ENCODE assay signal across 8 cellular contexts in genomic region chr22:50498322-50498861, GRCh38. TPM values are rescaled to one million over a fixed set of nuclear protein-coding genes. Genes with fewer than 3 reads are reported as not detected.
DNase-seq lines count a peak whose midpoint lies in the region; ATAC-seq, FAIRE-seq and TF ChIP-seq lines count a peak whose summit lies in the region.

No MANE protein-coding gene starts in this region.

- H4K91ac ChIP-seq in neuronal stem cell (ENCODE audit: low read depth, low read length, poor library complexity), result no peak overlapping the region

- peak; percentile 75 for TF ChIP-seq CTCF in fibroblast of villous mesenchyme (IDR thresholded peaks at IDR 0.05; ENCODE audit: insufficient read depth, low read depth, low read length)
- peak; percentile 45 to 67 (median 57) for TF ChIP-seq CTCF in upper lobe of left lung (IDR thresholded peaks at IDR 0.05)

- no peak overlapping the region for H3K4ac ChIP-seq in neuronal stem cell (ENCODE audit: low read length)

- no peak overlapping the region for H2BK15ac ChIP-seq in neuronal stem cell (ENCODE audit: low read length)

- FAIRE-seq in RCC 7860 (lab: Jason Lieb, UNC), result no peak

- H3K27me3 Mint-ChIP-seq in activated T-helper 1 cell treated with anti-CD3 and anti-CD28 coated beads, Interleukin-12 subunit alpha, Interleukin-12 subunit beta, Interleukin-2, Interleukin-4 antibody, amounts not matched to agents 30 ng/mL and 10 ng/mL and 1 ng/mL, durations not matched to agents 14 hours and 24 hours and 36 hours (ENCODE audit: insufficient read depth), result peaks cover 10% of the 10 kb centered on the region

- peak overlapping the region; percentile 52 for H2AFZ ChIP-seq in neuronal stem cell (ENCODE audit: low read length)

- H2BK12ac ChIP-seq in neuronal stem cell (ENCODE audit: low read length), result no peak overlapping the region

- no peaks in the 10 kb centered on the region for H3K79me1 ChIP-seq in neuronal stem cell (ENCODE audit: low read depth, low read length)

- no peak overlapping the region for H3K4me2 ChIP-seq in neuronal stem cell (ENCODE audit: insufficient read depth, low read length, poor library complexity, severe bottlenecking)

- no peak for TF ChIP-seq EP300 in upper lobe of left lung (IDR thresholded peaks at IDR 0.05)

- intact Hi-C loops in activated T-helper 1 cell treated with anti-CD3 and anti-CD28 coated beads, Interleukin-12 subunit alpha, Interleukin-12 subunit beta, Interleukin-2, Interleukin-4 antibody, amounts not matched to agents 30 ng/mL and 10 ng/mL and 1 ng/mL, durations not matched to agents 14 hours and 24 hours and 36 hours (cut with micrococcal nuclease), result loop anchor here (2.0 to 5.0 kb wide), 3 partner anchors 42 to 350 kb away; no protein-coding TSS in a partner anchor

- no peaks in the 10 kb centered on the region for H3K36me3 Mint-ChIP-seq in activated T-helper 1 cell treated with anti-CD3 and anti-CD28 coated beads, Interleukin-12 subunit alpha, Interleukin-12 subunit beta, Interleukin-2, Interleukin-4 antibody, amounts not matched to agents 30 ng/mL and 10 ng/mL and 1 ng/mL, durations not matched to agents 14 hours and 24 hours and 36 hours (ENCODE audit: low read depth)

- no peak overlapping the region for H3K18ac ChIP-seq in neuronal stem cell (ENCODE audit: low read length)

- WGBS in neuronal stem cell (ENCODE audit: extremely low coverage in 2 of 2, insufficient read length in 2 of 2, insufficient replicate concordance in 1 of 2), 2 donors, result no CpG with 5 or more reads among the region's 13 CpGs
- WGBS in upper lobe of left lung, 2 donors, result 21 to 32% methylated on average over 8 to 13 of the region's 13 CpGs

- no peak overlapping the region for H2BK120ac ChIP-seq in neuronal stem cell (ENCODE audit: low read depth, low read length)

- no peak overlapping the region for H3K4me3 Mint-ChIP-seq in activated T-helper 1 cell treated with anti-CD3 and anti-CD28 coated beads, Interleukin-12 subunit alpha, Interleukin-12 subunit beta, Interleukin-2, Interleukin-4 antibody, amounts not matched to agents 30 ng/mL and 10 ng/mL and 1 ng/mL, durations not matched to agents 14 hours and 24 hours and 36 hours

- H3K36me3 ChIP-seq in neuronal stem cell (replicated peaks in 1 of 2; ENCODE audit: control insufficient read depth in 2 of 2, insufficient read depth in 2 of 2, low read length in 2 of 2) (peaks cover 4 to 13% of the 10 kb centered on the region in 2 donors), upper lobe of left lung (peaks cover 7 to 12% (median 10%) of the 10 kb centered on the region in 4 donors)

- H3K27me3 ChIP-seq in neuronal stem cell (ENCODE audit: control insufficient read depth in 3 of 3, insufficient read depth in 3 of 3, low read depth in 1 of 3, low read length in 3 of 3), result no peaks in the 10 kb centered on the region
- H3K27me3 ChIP-seq in upper lobe of left lung, result no peaks in the 10 kb centered on the region

- peaks cover 10% of the 10 kb centered on the region for H3K4me1 Mint-ChIP-seq in activated T-helper 1 cell treated with anti-CD3 and anti-CD28 coated beads, Interleukin-12 subunit alpha, Interleukin-12 subunit beta, Interleukin-2, Interleukin-4 antibody, amounts not matched to agents 30 ng/mL and 10 ng/mL and 1 ng/mL, durations not matched to agents 14 hours and 24 hours and 36 hours (ENCODE audit: low read depth)

- H2BK5ac ChIP-seq in neuronal stem cell (ENCODE audit: low read length), result no peak overlapping the region

- H4K8ac ChIP-seq in neuronal stem cell (ENCODE audit: low read depth, low read length), result no peak overlapping the region

- H3K4me1 ChIP-seq in neuronal stem cell (ENCODE audit: control insufficient read depth in 2 of 2, insufficient read depth in 1 of 2, low read depth in 1 of 2, low read length in 2 of 2), result no peaks in the 10 kb centered on the region
- peaks cover 3 to 8% (median 5%) of the 10 kb centered on the region in 4 donors for H3K4me1 ChIP-seq in upper lobe of left lung

- H3K27ac ChIP-seq in neuronal stem cell (replicated peaks; ENCODE audit: low read length), result no peak overlapping the region
- H3K27ac ChIP-seq in upper lobe of left lung, result no peak overlapping the region

- H3K14ac ChIP-seq in neuronal stem cell (ENCODE audit: low read length), result no peak overlapping the region

- H3K9me3 ChIP-seq in neuronal stem cell (replicated peaks in 1 of 2; ENCODE audit: control insufficient read depth in 2 of 2, insufficient read depth in 1 of 2, low read depth in 1 of 2, low read length in 2 of 2) (no peaks in the 10 kb centered on the region), upper lobe of left lung (no peaks in the 10 kb centered on the region)

- no peak overlapping the region for H3K27ac Mint-ChIP-seq in activated T-helper 1 cell treated with anti-CD3 and anti-CD28 coated beads, Interleukin-12 subunit alpha, Interleukin-12 subunit beta, Interleukin-2, Interleukin-4 antibody, amounts not matched to agents 30 ng/mL and 10 ng/mL and 1 ng/mL, durations not matched to agents 14 hours and 24 hours and 36 hours

- TF ChIP-seq POLR2A in upper lobe of left lung (IDR thresholded peaks at IDR 0.05), result no peak

- H3K4me3 ChIP-seq in fibroblast of villous mesenchyme (ENCODE audit: low read depth, low read length), result no peak overlapping the region
- H3K4me3 ChIP-seq in neuronal stem cell (ENCODE audit: low read length in 2 of 2), result no peak overlapping the region
- no peak overlapping the region for H3K4me3 ChIP-seq in upper lobe of left lung

- no peaks in the 10 kb centered on the region for H3K9me3 Mint-ChIP-seq in activated T-helper 1 cell treated with anti-CD3 and anti-CD28 coated beads, Interleukin-12 subunit alpha, Interleukin-12 subunit beta, Interleukin-2, Interleukin-4 antibody, amounts not matched to agents 30 ng/mL and 10 ng/mL and 1 ng/mL, durations not matched to agents 14 hours and 24 hours and 36 hours

- DNase-seq in COR-L47 (lab: John Stamatoyannopoulos, UW), result peak; percentile 75
- peak; percentile 90 for DNase-seq in HuH-7.5 (ENCODE audit: low spot score)
- peak; percentile 58 for DNase-seq in RCC 7860 (ENCODE audit: low spot score)
- peak; percentile 61 for DNase-seq in activated T-helper 1 cell treated with anti-CD3 and anti-CD28 coated beads, Interleukin-12 subunit alpha, Interleukin-12 subunit beta, Interleukin-2, Interleukin-4 antibody, amounts not matched to agents 30 ng/mL and 10 ng/mL and 1 ng/mL, durations not matched to agents 14 hours and 24 hours and 36 hours (ENCODE audit: low spot score)
- peak; percentile 63 for DNase-seq in fibroblast of villous mesenchyme (ENCODE audit: low read depth)
- DNase-seq in neuronal stem cell (ENCODE audit: low spot score), result peak; percentile 59
- peak in 1 of 2 donors; percentile 75 for DNase-seq in upper lobe of left lung
- no peak for DNase-seq in cortex of kidney (lab: John Stamatoyannopoulos, UW)

- peak; percentile 86 for ATAC-seq in upper lobe of left lung (ENCODE audit: low FRiP score in 2 of 2)

- no peak overlapping the region for H3K23ac ChIP-seq in neuronal stem cell (ENCODE audit: low read depth, low read length, poor library complexity)

- no peak overlapping the region for H2AK5ac ChIP-seq in neuronal stem cell (ENCODE audit: low read depth, low read length)

- no peak overlapping the region for H3K9ac ChIP-seq in neuronal stem cell (ENCODE audit: low read depth, low read length, poor library complexity)

RNA-seq across cellular contexts. Expression of gene LMF2, which starts 9.1 kb away (rescaled TPM):
- total RNA-seq in activated T-helper 1 cell treated with anti-CD3 and anti-CD28 coated beads, Interleukin-12 subunit alpha, Interleukin-12 subunit beta, Interleukin-2, Interleukin-4 antibody, amounts not matched to agents 30 ng/mL and 10 ng/mL and 1 ng/mL, durations not matched to agents 14 hours and 24 hours and 36 hours, result 79.5 and 81.2 TPM in 2 replicates
- total RNA-seq in fibroblast of villous mesenchyme (50.1 and 52.5 TPM in 2 replicates), upper lobe of left lung (10 to 100 TPM; 36.0 to 87.4 (median 77.4) TPM)
- polyA plus RNA-seq in neuronal stem cell (2013, experiment 1 of 2), result 29.8 TPM
- polyA plus RNA-seq in neuronal stem cell (2013, experiment 2 of 2), result 30.2 TPM

RNA-seq across cellular contexts. Expression of gene NCAPH2, which starts 9.6 kb away (rescaled TPM):
- total RNA-seq in activated T-helper 1 cell treated with anti-CD3 and anti-CD28 coated beads, Interleukin-12 subunit alpha, Interleukin-12 subunit beta, Interleukin-2, Interleukin-4 antibody, amounts not matched to agents 30 ng/mL and 10 ng/mL and 1 ng/mL, durations not matched to agents 14 hours and 24 hours and 36 hours, result 133 and 134 TPM in 2 replicates
- total RNA-seq in fibroblast of villous mesenchyme, result 27.2 and 35.4 TPM in 2 replicates
- 29.6 TPM for polyA plus RNA-seq in neuronal stem cell (2013, experiment 1 of 2)
- 27.7 TPM for polyA plus RNA-seq in neuronal stem cell (2013, experiment 2 of 2)
- 100 to 1,000 TPM in 1 of 6 donors, 10 to 100 TPM in 5; 55.4 to 104 (median 62.2) TPM for total RNA-seq in upper lobe of left lung

RNA-seq across cellular contexts. Expression of gene MIOX, which starts 11.7 kb away (rescaled TPM):
- total RNA-seq in activated T-helper 1 cell treated with anti-CD3 and anti-CD28 coated beads, Interleukin-12 subunit alpha, Interleukin-12 subunit beta, Interleukin-2, Interleukin-4 antibody, amounts not matched to agents 30 ng/mL and 10 ng/mL and 1 ng/mL, durations not matched to agents 14 hours and 24 hours and 36 hours, result 0.29 TPM in 1 of 2 replicates, not detected in the other
- 0.32 TPM in 1 of 2 replicates, not detected in the other for total RNA-seq in fibroblast of villous mesenchyme
- 0.33 TPM for polyA plus RNA-seq in neuronal stem cell (2013, experiment 1 of 2)
- 0.26 TPM for polyA plus RNA-seq in neuronal stem cell (2013, experiment 2 of 2)
- not detected for total RNA-seq in upper lobe of left lung

RNA-seq across cellular contexts. Expression of gene ADM2, which starts 17.0 kb away (rescaled TPM):
- total RNA-seq in activated T-helper 1 cell treated with anti-CD3 and anti-CD28 coated beads, Interleukin-12 subunit alpha, Interleukin-12 subunit beta, Interleukin-2, Interleukin-4 antibody, amounts not matched to agents 30 ng/mL and 10 ng/mL and 1 ng/mL, durations not matched to agents 14 hours and 24 hours and 36 hours, result 4.2 and 4.9 TPM in 2 replicates
- total RNA-seq in fibroblast of villous mesenchyme (2.6 and 5.8 TPM in 2 replicates), upper lobe of left lung (1 to 10 TPM in 4 of 6 donors, under 1 TPM in 2; 0.30 to 3.1 (median 1.6) TPM)
- polyA plus RNA-seq in neuronal stem cell (2013, experiment 1 of 2), result 2.4 TPM
- 2.2 TPM for polyA plus RNA-seq in neuronal stem cell (2013, experiment 2 of 2)

RNA-seq across cellular contexts. Expression of gene SBF1, which starts 23.6 kb away (rescaled TPM):
- total RNA-seq in activated T-helper 1 cell treated with anti-CD3 and anti-CD28 coated beads, Interleukin-12 subunit alpha, Interleukin-12 subunit beta, Interleukin-2, Interleukin-4 antibody, amounts not matched to agents 30 ng/mL and 10 ng/mL and 1 ng/mL, durations not matched to agents 14 hours and 24 hours and 36 hours, result 113 and 116 TPM in 2 replicates
- 75.1 and 82.8 TPM in 2 replicates for total RNA-seq in fibroblast of villous mesenchyme
- 39.3 TPM for polyA plus RNA-seq in neuronal stem cell (2013, experiment 1 of 2)
- 38.7 TPM for polyA plus RNA-seq in neuronal stem cell (2013, experiment 2 of 2)
- 100 to 1,000 TPM in 1 of 6 donors, 10 to 100 TPM in 5; 44.6 to 117 (median 75.7) TPM for total RNA-seq in upper lobe of left lung
